Comparison of ENCODE assay signal across 8 cellular contexts in the genomic region with DNA sequence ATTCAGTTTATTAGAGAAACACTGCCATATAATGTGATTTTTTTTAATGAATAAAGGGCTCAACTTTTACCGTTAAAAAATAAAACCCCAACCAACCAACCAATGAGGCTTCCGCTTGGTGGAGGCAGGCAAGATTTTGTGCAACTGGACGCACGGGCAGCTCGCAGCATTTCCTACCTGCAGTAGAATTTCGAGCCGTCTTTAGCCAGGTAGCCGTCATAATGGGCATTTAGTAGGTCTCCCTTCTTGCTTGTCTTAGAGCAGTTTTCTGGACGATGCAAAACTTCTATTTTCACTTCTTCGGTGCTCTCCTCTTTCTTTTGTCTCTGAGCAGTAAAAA. TPM values are rescaled to one million over a fixed set of nuclear protein-coding genes. Genes with fewer than 3 reads are reported as not detected.
DNase-seq lines count a peak whose midpoint lies in the region; FAIRE-seq and TF ChIP-seq lines count a peak whose summit lies in the region.

No MANE protein-coding gene starts in this region.

- FAIRE-seq in GM19239 (lab: Jason Lieb, UNC) (peak; percentile 56), endothelial cell of umbilical vein (lab: Jason Lieb, UNC) (no peak)

- H3K36me3 ChIP-seq in BLaER1 (0 out of 2 replicates have a peak, but pooled peaks cover 4% of the 10 kb centered on the region), PC-9 (ENCODE audit: low read depth) (no peaks in the 10 kb centered on the region), endothelial cell of umbilical vein (ENCODE audit: control insufficient read depth in 2 of 2, extremely low read depth in 1 of 2, insufficient read depth in 2 of 2, low read length in 2 of 2) (no peaks in the 10 kb centered on the region), neuronal stem cell (replicated peaks in 1 of 2; ENCODE audit: control insufficient read depth in 2 of 2, insufficient read depth in 2 of 2, low read length in 2 of 2) (peaks cover 0 to 10% of the 10 kb centered on the region in 2 donors)

- TF ChIP-seq CTCF in PC-9 (conservative IDR thresholded peaks at IDR 0.05) (no peak), endothelial cell of umbilical vein (IDR thresholded peaks at IDR 0.05; ENCODE audit: extremely low read depth in 1 of 2, insufficient read depth in 1 of 2, low read depth in 1 of 2, low read length in 2 of 2) (no peak)

- no peak overlapping the region for H3K14ac ChIP-seq in neuronal stem cell (ENCODE audit: low read length)

- no peak overlapping the region for H3K4ac ChIP-seq in neuronal stem cell (ENCODE audit: low read length)

- no peak overlapping the region for H4K91ac ChIP-seq in neuronal stem cell (ENCODE audit: low read depth, low read length, poor library complexity)

- no peaks in the 10 kb centered on the region for H3K9me3 ChIP-seq in BLaER1
- H3K9me3 ChIP-seq in PC-9 (ENCODE audit: insufficient read depth, low read depth) = no peaks in the 10 kb centered on the region
- no peaks in the 10 kb centered on the region for H3K9me3 ChIP-seq in endothelial cell of umbilical vein (replicated peaks; ENCODE audit: control insufficient read depth, insufficient read depth, low read length)
- no peaks in the 10 kb centered on the region for H3K9me3 ChIP-seq in neuronal stem cell (replicated peaks in 1 of 2; ENCODE audit: control insufficient read depth in 2 of 2, insufficient read depth in 1 of 2, low read depth in 1 of 2, low read length in 2 of 2)

- H2BK120ac ChIP-seq in neuronal stem cell (ENCODE audit: low read depth, low read length) = no peak overlapping the region

- peaks cover 15% of the 10 kb centered on the region for H3F3A ChIP-seq in PC-9 (ENCODE audit: insufficient read depth, low read depth)

- peak overlapping the region; percentile 38 for H3K18ac ChIP-seq in neuronal stem cell (ENCODE audit: low read length)

- DNase-seq in GM19239 (ENCODE audit: insufficient read length, low spot score) = no peak
- no peak for DNase-seq in PC-9
- no peak for DNase-seq in endothelial cell of umbilical vein (ENCODE audit: low read depth, low spot score)
- DNase-seq in neuronal stem cell (ENCODE audit: low spot score) = no peak
- no peak for DNase-seq in mucosa of gallbladder (ENCODE audit: low spot score)
- DNase-seq in stimulated activated CD4-positive, alpha-beta T cell treated with anti-CD3 and anti-CD28 coated beads, Interleukin-2, amount 100 ng/mL, for 24 hours = no peak
- DNase-seq in amniotic stem cell (lab: John Stamatoyannopoulos, UW) = no peak

- H3K79me1 ChIP-seq in neuronal stem cell (ENCODE audit: low read depth, low read length) = no peaks in the 10 kb centered on the region

- H2BK15ac ChIP-seq in neuronal stem cell (ENCODE audit: low read length) = no peak overlapping the region

- no peak overlapping the region for H2BK5ac ChIP-seq in neuronal stem cell (ENCODE audit: low read length)

- peak overlapping the region; percentile 85 for H3K9ac ChIP-seq in BLaER1
- peak overlapping the region; percentile 87 for H3K9ac ChIP-seq in endothelial cell of umbilical vein (replicated peaks; ENCODE audit: extremely low read depth, insufficient read depth, low read length)
- peak overlapping the region; percentile 79 for H3K9ac ChIP-seq in neuronal stem cell (ENCODE audit: low read depth, low read length, poor library complexity)

- BruUV-seq in PC-9 (replicated peaks; lab: Mats Ljungman, UMichigan) (TSS peak; percentile 58), endothelial cell of umbilical vein (replicated peaks; lab: Mats Ljungman, UMichigan) (TSS peak; percentile 82)

- WGBS in neuronal stem cell (ENCODE audit: extremely low coverage in 2 of 2, insufficient read length in 2 of 2, insufficient replicate concordance in 1 of 2), 2 donors = no CpG with 5 or more reads among the region's 10 CpGs

- H3K23ac ChIP-seq in neuronal stem cell (ENCODE audit: low read depth, low read length, poor library complexity) = no peak overlapping the region

- H3K4me3 ChIP-seq in BLaER1 (peak overlapping the region; percentile 73), PC-9 (peak overlapping the region; percentile 77), endothelial cell of umbilical vein (replicated peaks in 1 of 3; ENCODE audit: insufficient read depth in 1 of 3, low read depth in 1 of 3, low read length in 3 of 3) (peak overlapping the region; percentile 51 to 98 (median 91)), neuronal stem cell (ENCODE audit: low read length in 2 of 2) (peak overlapping the region; percentile 70 to 91)

- H3K27ac ChIP-seq in BLaER1 (peak overlapping the region; percentile 91), PC-9 (peak overlapping the region; percentile 56), endothelial cell of umbilical vein (ENCODE audit: insufficient read depth, low read depth, low read length) (peak overlapping the region; percentile 88), neuronal stem cell (replicated peaks; ENCODE audit: low read length) (no peak overlapping the region)

- intact Hi-C loops in PC-9 (cut with micrococcal nuclease; ENCODE audit: unreplicated experiment) = loop anchor here (1.0 to 5.0 kb wide), 3 partner anchors 27 to 437 kb away; partner anchors contain the start of genes PJVK and PRKRA
- intact Hi-C loops in endothelial cell of umbilical vein (cut with micrococcal nuclease) = loop anchor here (1.0 kb wide), 2 partner anchors 27 to 366 kb away; partner anchors contain the start of genes PJVK, PRKRA and RBM45

- no peak overlapping the region for H4K8ac ChIP-seq in neuronal stem cell (ENCODE audit: low read depth, low read length)

- no peak overlapping the region for H2BK12ac ChIP-seq in neuronal stem cell (ENCODE audit: low read length)

- no peaks in the 10 kb centered on the region for H3K9me2 ChIP-seq in PC-9 (ENCODE audit: insufficient read depth)

- H3K4me2 ChIP-seq in BLaER1 = peak overlapping the region; percentile 91
- H3K4me2 ChIP-seq in PC-9 = peak overlapping the region; percentile 96
- H3K4me2 ChIP-seq in endothelial cell of umbilical vein (ENCODE audit: insufficient read depth, low read length) = peak overlapping the region; percentile 85
- H3K4me2 ChIP-seq in neuronal stem cell (ENCODE audit: insufficient read depth, low read length, poor library complexity, severe bottlenecking) = peak overlapping the region; percentile 92

- H4K20me1 ChIP-seq in BLaER1 = peaks cover 25% of the 10 kb centered on the region
- H4K20me1 ChIP-seq in PC-9 (ENCODE audit: insufficient read depth) = peaks cover 19% of the 10 kb centered on the region
- no peaks in the 10 kb centered on the region for H4K20me1 ChIP-seq in endothelial cell of umbilical vein (replicated peaks; ENCODE audit: control insufficient read depth, extremely low read depth, insufficient read depth, low read length)

- TF ChIP-seq POLR2A in endothelial cell of umbilical vein (IDR thresholded peaks at IDR 0.05; ENCODE audit: low read depth, low read length) = no peak

- H3K4me1 ChIP-seq in BLaER1 (peaks cover 56% of the 10 kb centered on the region), PC-9 (replicated peaks; ENCODE audit: insufficient read depth) (peaks cover 39% of the 10 kb centered on the region), endothelial cell of umbilical vein (ENCODE audit: control insufficient read depth, extremely low read depth, insufficient read depth, low read length) (peaks cover 29% of the 10 kb centered on the region), neuronal stem cell (ENCODE audit: control insufficient read depth in 2 of 2, insufficient read depth in 1 of 2, low read depth in 1 of 2, low read length in 2 of 2) (peaks cover 0 to 4% of the 10 kb centered on the region in 2 donors)

- no peak overlapping the region for H2AK5ac ChIP-seq in neuronal stem cell (ENCODE audit: low read depth, low read length)

- CTCF ChIA-PET in PC-9 (lab: Charles Lee) (no interaction called here), endothelial cell of umbilical vein (lab: Charles Lee) (no interaction called here)

- H3K27me3 ChIP-seq in BLaER1 (no peaks in the 10 kb centered on the region), PC-9 (ENCODE audit: insufficient read depth, low read depth) (no peaks in the 10 kb centered on the region), endothelial cell of umbilical vein (ENCODE audit: control insufficient read depth in 2 of 2, insufficient read depth in 2 of 2, low read length in 2 of 2) (no peaks in the 10 kb centered on the region), neuronal stem cell (ENCODE audit: control insufficient read depth in 3 of 3, insufficient read depth in 3 of 3, low read depth in 1 of 3, low read length in 3 of 3) (no peaks in the 10 kb centered on the region)

- POLR2A ChIA-PET in PC-9 (lab: Charles Lee; ENCODE audit: unreplicated experiment) = no interaction called here
- POLR2A ChIA-PET in endothelial cell of umbilical vein (lab: Charles Lee) = no interaction called here

- dilution Hi-C loops in endothelial cell of umbilical vein (cut with MboI; ENCODE audit: extremely low pct_ligation_motif_present, low sequenced_read_pairs) = no loop called here

- no peaks in the 10 kb centered on the region for H3K9me1 ChIP-seq in endothelial cell of umbilical vein (replicated peaks; ENCODE audit: control insufficient read depth, extremely low read depth, insufficient read depth, low read length)

- H3K79me2 ChIP-seq in PC-9 (ENCODE audit: low read depth) (peaks cover 26% of the 10 kb centered on the region), endothelial cell of umbilical vein (ENCODE audit: control insufficient read depth, insufficient read depth, low read length) (peaks cover 27% of the 10 kb centered on the region)

- H2AFZ ChIP-seq in PC-9 (peak overlapping the region; percentile 100), endothelial cell of umbilical vein (ENCODE audit: low read depth, low read length) (peak overlapping the region; percentile 81), neuronal stem cell (ENCODE audit: low read length) (peak overlapping the region; percentile 82)

RNA-seq across cellular contexts. Expression of gene FKBP7, which starts 0.3 kb away (rescaled TPM):
- total RNA-seq in PC-9 (2021) (3.8 and 6.1 TPM in 2 replicates), endothelial cell of umbilical vein (18.3 and 20.5 TPM in 2 replicates), mucosa of gallbladder (9.1 TPM)
- 9.4 and 11.2 TPM in 2 replicates for polyA plus RNA-seq in endothelial cell of umbilical vein
- 23.1 and 23.8 TPM in 2 replicates for polyA plus RNA-seq in endothelial cell of umbilical vein (2011; cell fraction: cytosol; rRNA removed)
- 8.7 and 10.0 TPM in 2 replicates for polyA plus RNA-seq in endothelial cell of umbilical vein (2011; cell fraction: nucleus; rRNA removed)
- 30.3 and 33.7 TPM in 2 replicates for polyA plus RNA-seq in endothelial cell of umbilical vein (2012)
- polyA minus RNA-seq in endothelial cell of umbilical vein = 5.9 and 9.9 TPM in 2 replicates
- polyA minus RNA-seq in endothelial cell of umbilical vein (2011; cell fraction: cytosol; rRNA and poly(A)+ RNA removed) = not detected
- 3.7 and 4.2 TPM in 2 replicates for polyA minus RNA-seq in endothelial cell of umbilical vein (2011; cell fraction: nucleus; rRNA and poly(A)+ RNA removed)
- 27.1 TPM for polyA plus RNA-seq in neuronal stem cell (2013, experiment 1 of 2)
- polyA plus RNA-seq in neuronal stem cell (2013, experiment 2 of 2) = 28.5 TPM

RNA-seq across cellular contexts. Expression of gene PLEKHA3, which starts 2.2 kb away (rescaled TPM):
- 35.7 and 50.3 TPM in 2 replicates for total RNA-seq in PC-9 (2021)
- total RNA-seq in endothelial cell of umbilical vein = 24.6 and 26.6 TPM in 2 replicates
- polyA plus RNA-seq in endothelial cell of umbilical vein = 2.7 and 4.1 TPM in 2 replicates
- 8.2 and 9.5 TPM in 2 replicates for polyA plus RNA-seq in endothelial cell of umbilical vein (2011; cell fraction: cytosol; rRNA removed)
- polyA plus RNA-seq in endothelial cell of umbilical vein (2011; cell fraction: nucleus; rRNA removed) = 5.2 and 10.8 TPM in 2 replicates
- polyA plus RNA-seq in endothelial cell of umbilical vein (2012) = 11.3 and 15.2 TPM in 2 replicates
- polyA minus RNA-seq in endothelial cell of umbilical vein = 7.1 and 10.3 TPM in 2 replicates
- polyA minus RNA-seq in endothelial cell of umbilical vein (2011; cell fraction: cytosol; rRNA and poly(A)+ RNA removed) = 3.6 TPM
- polyA minus RNA-seq in endothelial cell of umbilical vein (2011; cell fraction: nucleus; rRNA and poly(A)+ RNA removed) = 7.2 and 9.5 TPM in 2 replicates
- 23.5 TPM for polyA plus RNA-seq in neuronal stem cell (2013, experiment 1 of 2)
- polyA plus RNA-seq in neuronal stem cell (2013, experiment 2 of 2) = 25.0 TPM
- 37.4 TPM for total RNA-seq in mucosa of gallbladder

RNA-seq across cellular contexts. Expression of gene PJVK, which starts 26.9 kb away (rescaled TPM):
- total RNA-seq in PC-9 (2021) = 14.6 and 16.9 TPM in 2 replicates
- total RNA-seq in endothelial cell of umbilical vein = 1.4 and 1.8 TPM in 2 replicates
- 1.3 TPM in 2 replicates for polyA plus RNA-seq in endothelial cell of umbilical vein
- polyA plus RNA-seq in endothelial cell of umbilical vein (2011; cell fraction: cytosol; rRNA removed) = 0.36 and 0.61 TPM in 2 replicates
- polyA plus RNA-seq in endothelial cell of umbilical vein (2011; cell fraction: nucleus; rRNA removed) = 9.7 and 13.0 TPM in 2 replicates
- 1.1 and 1.3 TPM in 2 replicates for polyA plus RNA-seq in endothelial cell of umbilical vein (2012)
- polyA minus RNA-seq in endothelial cell of umbilical vein = 2.5 and 2.6 TPM in 2 replicates
- polyA minus RNA-seq in endothelial cell of umbilical vein (2011; cell fraction: cytosol; rRNA and poly(A)+ RNA removed) = not detected
- polyA minus RNA-seq in endothelial cell of umbilical vein (2011; cell fraction: nucleus; rRNA and poly(A)+ RNA removed) = 3.0 and 3.9 TPM in 2 replicates
- polyA plus RNA-seq in neuronal stem cell (2013, experiment 1 of 2) = 3.0 TPM
- 2.9 TPM for polyA plus RNA-seq in neuronal stem cell (2013, experiment 2 of 2)
- 3.1 TPM for total RNA-seq in mucosa of gallbladder

RNA-seq across cellular contexts. Expression of gene PRKRA, which starts 27.1 kb away (rescaled TPM):
- 87.0 and 93.3 TPM in 2 replicates for total RNA-seq in PC-9 (2021)
- 42.4 and 46.6 TPM in 2 replicates for total RNA-seq in endothelial cell of umbilical vein
- polyA plus RNA-seq in endothelial cell of umbilical vein = 25.8 and 31.0 TPM in 2 replicates
- 29.8 and 34.6 TPM in 2 replicates for polyA plus RNA-seq in endothelial cell of umbilical vein (2011; cell fraction: cytosol; rRNA removed)
- polyA plus RNA-seq in endothelial cell of umbilical vein (2011; cell fraction: nucleus; rRNA removed) = 45.7 and 47.9 TPM in 2 replicates
- 32.8 and 38.2 TPM in 2 replicates for polyA plus RNA-seq in endothelial cell of umbilical vein (2012)
- polyA minus RNA-seq in endothelial cell of umbilical vein = 30.4 and 39.6 TPM in 2 replicates
- 16.0 TPM for polyA minus RNA-seq in endothelial cell of umbilical vein (2011; cell fraction: cytosol; rRNA and poly(A)+ RNA removed)
- 67.9 and 68.7 TPM in 2 replicates for polyA minus RNA-seq in endothelial cell of umbilical vein (2011; cell fraction: nucleus; rRNA and poly(A)+ RNA removed)
- 93.4 TPM for polyA plus RNA-seq in neuronal stem cell (2013, experiment 1 of 2)
- polyA plus RNA-seq in neuronal stem cell (2013, experiment 2 of 2) = 94.0 TPM
- 43.0 TPM for total RNA-seq in mucosa of gallbladder
